Comparison of ENCODE assay signal across 1 cellular context in genomic region chr6:626236-626635, GRCh38.
TF ChIP-seq lines count a peak whose summit lies in the region.

No MANE protein-coding gene starts in this region.

TF ChIP-seq in IMR-90, 13 proteins besides CTCF, POLR2A, EP300 and RAD21 (continued from another document):
- TF ChIP-seq, protein P1, sequence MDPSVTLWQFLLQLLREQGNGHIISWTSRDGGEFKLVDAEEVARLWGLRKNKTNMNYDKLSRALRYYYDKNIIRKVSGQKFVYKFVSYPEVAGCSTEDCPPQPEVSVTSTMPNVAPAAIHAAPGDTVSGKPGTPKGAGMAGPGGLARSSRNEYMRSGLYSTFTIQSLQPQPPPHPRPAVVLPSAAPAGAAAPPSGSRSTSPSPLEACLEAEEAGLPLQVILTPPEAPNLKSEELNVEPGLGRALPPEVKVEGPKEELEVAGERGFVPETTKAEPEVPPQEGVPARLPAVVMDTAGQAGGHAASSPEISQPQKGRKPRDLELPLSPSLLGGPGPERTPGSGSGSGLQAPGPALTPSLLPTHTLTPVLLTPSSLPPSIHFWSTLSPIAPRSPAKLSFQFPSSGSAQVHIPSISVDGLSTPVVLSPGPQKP (IDR thresholded peaks at IDR 0.05; ENCODE audit: borderline replicate concordance, low read depth, low read length): no peak
- no peak for TF ChIP-seq CHD1 (IDR thresholded peaks at IDR 0.05; ENCODE audit: low read depth, low read length)
